In the genomic region with DNA sequence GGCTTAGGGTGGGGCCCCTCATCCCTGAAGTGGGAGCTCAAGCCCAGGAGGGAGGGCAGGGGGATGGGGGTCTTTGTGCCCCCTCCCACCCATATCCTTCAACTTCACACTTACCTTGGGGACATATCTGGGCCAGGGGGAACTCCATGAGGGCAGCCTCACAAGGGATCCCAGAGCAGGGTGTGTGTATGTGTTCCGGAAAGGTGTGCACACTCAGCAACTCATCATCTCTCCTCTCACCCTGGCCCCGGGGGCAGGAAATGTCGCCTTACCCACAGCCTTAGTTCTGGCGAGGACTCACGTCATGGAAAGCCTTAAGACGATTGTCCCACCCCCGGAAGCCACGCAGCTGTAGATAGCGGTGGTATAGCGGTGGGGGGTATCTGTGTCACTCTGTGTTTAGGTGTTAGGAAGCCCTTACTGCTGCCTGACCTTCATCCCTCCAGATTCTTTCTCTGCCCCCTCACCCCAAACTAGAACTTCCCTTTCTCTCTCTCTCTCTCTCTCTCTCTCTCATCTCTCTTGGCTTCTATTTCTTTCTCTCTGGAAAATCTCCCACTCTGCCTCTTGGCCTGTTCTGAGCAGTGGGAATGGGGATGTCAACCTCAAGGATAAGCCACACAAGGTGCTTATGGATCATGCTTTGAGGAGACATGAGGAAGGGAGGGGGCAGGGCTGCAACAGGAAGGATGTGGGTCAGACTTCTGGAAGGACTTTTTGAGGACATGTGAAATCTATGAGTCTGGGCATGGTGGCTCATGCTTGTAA, we compare ENCODE assay signal across 1 cellular context.
TF ChIP-seq lines count a peak whose summit lies in the region.

A gene (minus strand): TSS at position 288 of the 768 bp plus-strand sequence. CDS start 140 bp downstream, at position 148.

TF ChIP-seq in SK-N-SH, 30 proteins besides CTCF, POLR2A, EP300 and RAD21 (continued from another document):
- TF ChIP-seq, protein P1, sequence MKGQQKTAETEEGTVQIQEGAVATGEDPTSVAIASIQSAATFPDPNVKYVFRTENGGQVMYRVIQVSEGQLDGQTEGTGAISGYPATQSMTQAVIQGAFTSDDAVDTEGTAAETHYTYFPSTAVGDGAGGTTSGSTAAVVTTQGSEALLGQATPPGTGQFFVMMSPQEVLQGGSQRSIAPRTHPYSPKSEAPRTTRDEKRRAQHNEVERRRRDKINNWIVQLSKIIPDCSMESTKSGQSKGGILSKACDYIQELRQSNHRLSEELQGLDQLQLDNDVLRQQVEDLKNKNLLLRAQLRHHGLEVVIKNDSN (IDR thresholded peaks at IDR 0.05; ENCODE audit: borderline replicate concordance, low read depth) = no peak
- TF ChIP-seq ELF1 (IDR thresholded peaks at IDR 0.05) (no peak), RCOR1 (IDR thresholded peaks at IDR 0.05; ENCODE audit: low read length) (no peak), FOXJ3 (CRISPR knock-in tag; IDR thresholded peaks at IDR 0.05) (no peak), NFIC (IDR thresholded peaks at IDR 0.05; ENCODE audit: borderline replicate concordance) (no peak), MEF2A (IDR thresholded peaks at IDR 0.05; ENCODE audit: borderline replicate concordance, low read depth) (no peak), MXI1 (IDR thresholded peaks at IDR 0.05; ENCODE audit: low read depth, low read length) (no peak), RXRA (IDR thresholded peaks at IDR 0.05; ENCODE audit: borderline replicate concordance, low read depth) (no peak)
- TF ChIP-seq, protein P2, sequence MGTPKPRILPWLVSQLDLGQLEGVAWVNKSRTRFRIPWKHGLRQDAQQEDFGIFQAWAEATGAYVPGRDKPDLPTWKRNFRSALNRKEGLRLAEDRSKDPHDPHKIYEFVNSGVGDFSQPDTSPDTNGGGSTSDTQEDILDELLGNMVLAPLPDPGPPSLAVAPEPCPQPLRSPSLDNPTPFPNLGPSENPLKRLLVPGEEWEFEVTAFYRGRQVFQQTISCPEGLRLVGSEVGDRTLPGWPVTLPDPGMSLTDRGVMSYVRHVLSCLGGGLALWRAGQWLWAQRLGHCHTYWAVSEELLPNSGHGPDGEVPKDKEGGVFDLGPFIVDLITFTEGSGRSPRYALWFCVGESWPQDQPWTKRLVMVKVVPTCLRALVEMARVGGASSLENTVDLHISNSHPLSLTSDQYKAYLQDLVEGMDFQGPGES (IDR thresholded peaks at IDR 0.05; ENCODE audit: low read depth, low read length) = no peak
- TF ChIP-seq, protein P3, sequence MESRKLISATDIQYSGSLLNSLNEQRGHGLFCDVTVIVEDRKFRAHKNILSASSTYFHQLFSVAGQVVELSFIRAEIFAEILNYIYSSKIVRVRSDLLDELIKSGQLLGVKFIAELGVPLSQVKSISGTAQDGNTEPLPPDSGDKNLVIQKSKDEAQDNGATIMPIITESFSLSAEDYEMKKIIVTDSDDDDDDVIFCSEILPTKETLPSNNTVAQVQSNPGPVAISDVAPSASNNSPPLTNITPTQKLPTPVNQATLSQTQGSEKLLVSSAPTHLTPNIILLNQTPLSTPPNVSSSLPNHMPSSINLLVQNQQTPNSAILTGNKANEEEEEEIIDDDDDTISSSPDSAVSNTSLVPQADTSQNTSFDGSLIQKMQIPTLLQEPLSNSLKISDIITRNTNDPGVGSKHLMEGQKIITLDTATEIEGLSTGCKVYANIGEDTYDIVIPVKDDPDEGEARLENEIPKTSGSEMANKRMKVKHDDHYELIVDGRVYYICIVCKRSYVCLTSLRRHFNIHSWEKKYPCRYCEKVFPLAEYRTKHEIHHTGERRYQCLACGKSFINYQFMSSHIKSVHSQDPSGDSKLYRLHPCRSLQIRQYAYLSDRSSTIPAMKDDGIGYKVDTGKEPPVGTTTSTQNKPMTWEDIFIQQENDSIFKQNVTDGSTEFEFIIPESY (IDR thresholded peaks at IDR 0.05; ENCODE audit: borderline replicate concordance, low read depth) = no peak
TF ChIP-seq in SK-N-SH: peak in this region for 0.
